Comparison of ENCODE assay signal across 1 cellular context in the genomic region with DNA sequence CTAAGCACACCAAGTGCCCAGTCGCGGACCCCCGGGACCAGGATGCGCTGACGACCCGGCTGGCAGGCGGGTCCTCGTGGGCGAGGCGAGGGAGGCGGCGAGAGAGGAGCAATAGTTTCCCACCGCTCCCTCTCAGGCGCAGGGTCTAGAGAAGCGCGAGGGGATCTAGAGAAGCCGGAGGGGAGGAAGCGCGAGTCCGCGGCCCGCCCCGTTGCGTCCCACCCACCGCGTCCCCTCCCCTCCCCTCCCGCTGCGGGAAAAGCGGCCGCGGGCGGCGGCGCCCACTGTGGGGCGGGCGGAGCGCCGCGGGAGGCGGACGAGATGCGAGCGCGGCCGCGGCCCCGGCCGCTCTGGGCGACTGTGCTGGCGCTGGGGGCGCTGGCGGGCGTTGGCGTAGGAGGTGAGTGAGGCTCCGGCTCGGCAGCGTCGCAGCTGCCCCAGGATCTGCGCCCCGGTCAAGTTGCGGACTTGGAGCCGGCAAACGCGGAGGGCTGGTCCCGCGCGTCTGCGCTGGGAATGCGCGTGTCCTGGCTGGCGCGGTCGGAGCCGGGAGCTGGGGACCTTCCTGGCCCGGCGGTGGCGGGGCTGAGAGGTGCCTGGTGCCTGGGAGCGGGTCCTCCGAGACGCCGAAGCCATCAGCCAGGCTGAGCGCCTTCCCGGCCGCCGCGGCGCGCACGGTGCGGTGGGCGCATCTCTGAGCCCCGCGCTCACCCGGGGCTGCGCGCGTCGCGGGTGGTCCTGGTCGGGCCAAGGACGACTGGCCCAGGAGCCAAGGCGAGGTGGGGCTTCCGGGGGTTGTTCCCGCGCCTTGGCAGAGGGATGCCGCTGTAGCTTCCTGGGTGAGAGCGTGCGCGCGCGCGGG.
TF ChIP-seq lines count a peak whose summit lies in the region.

A gene (plus strand): TSS at position 287 of the 862 bp plus-strand sequence. CDS start 35 bp downstream, at position 322.

TF ChIP-seq in HepG2, 621 proteins besides CTCF, POLR2A, EP300 and RAD21 (continued from another document and continues in another):
- TF ChIP-seq, protein P1, sequence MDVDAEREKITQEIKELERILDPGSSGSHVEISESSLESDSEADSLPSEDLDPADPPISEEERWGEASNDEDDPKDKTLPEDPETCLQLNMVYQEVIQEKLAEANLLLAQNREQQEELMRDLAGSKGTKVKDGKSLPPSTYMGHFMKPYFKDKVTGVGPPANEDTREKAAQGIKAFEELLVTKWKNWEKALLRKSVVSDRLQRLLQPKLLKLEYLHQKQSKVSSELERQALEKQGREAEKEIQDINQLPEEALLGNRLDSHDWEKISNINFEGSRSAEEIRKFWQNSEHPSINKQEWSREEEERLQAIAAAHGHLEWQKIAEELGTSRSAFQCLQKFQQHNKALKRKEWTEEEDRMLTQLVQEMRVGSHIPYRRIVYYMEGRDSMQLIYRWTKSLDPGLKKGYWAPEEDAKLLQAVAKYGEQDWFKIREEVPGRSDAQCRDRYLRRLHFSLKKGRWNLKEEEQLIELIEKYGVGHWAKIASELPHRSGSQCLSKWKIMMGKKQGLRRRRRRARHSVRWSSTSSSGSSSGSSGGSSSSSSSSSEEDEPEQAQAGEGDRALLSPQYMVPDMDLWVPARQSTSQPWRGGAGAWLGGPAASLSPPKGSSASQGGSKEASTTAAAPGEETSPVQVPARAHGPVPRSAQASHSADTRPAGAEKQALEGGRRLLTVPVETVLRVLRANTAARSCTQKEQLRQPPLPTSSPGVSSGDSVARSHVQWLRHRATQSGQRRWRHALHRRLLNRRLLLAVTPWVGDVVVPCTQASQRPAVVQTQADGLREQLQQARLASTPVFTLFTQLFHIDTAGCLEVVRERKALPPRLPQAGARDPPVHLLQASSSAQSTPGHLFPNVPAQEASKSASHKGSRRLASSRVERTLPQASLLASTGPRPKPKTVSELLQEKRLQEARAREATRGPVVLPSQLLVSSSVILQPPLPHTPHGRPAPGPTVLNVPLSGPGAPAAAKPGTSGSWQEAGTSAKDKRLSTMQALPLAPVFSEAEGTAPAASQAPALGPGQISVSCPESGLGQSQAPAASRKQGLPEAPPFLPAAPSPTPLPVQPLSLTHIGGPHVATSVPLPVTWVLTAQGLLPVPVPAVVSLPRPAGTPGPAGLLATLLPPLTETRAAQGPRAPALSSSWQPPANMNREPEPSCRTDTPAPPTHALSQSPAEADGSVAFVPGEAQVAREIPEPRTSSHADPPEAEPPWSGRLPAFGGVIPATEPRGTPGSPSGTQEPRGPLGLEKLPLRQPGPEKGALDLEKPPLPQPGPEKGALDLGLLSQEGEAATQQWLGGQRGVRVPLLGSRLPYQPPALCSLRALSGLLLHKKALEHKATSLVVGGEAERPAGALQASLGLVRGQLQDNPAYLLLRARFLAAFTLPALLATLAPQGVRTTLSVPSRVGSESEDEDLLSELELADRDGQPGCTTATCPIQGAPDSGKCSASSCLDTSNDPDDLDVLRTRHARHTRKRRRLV (CRISPR knock-in tag; IDR thresholded peaks at IDR 0.05) = no peak
- TF ChIP-seq YY1 (IDR thresholded peaks at IDR 0.05; ENCODE audit: insufficient read depth, insufficient replicate concordance, low read depth, low read length) (peak; percentile 45), U2AF2 (IDR thresholded peaks at IDR 0.05; ENCODE audit: low read depth, low read length) (no peak), ZNF777 (CRISPR knock-in tag; IDR thresholded peaks at IDR 0.05) (peak; percentile 78; the same call in 1 of the 2 replicates), MIER3 (CRISPR knock-in tag; IDR thresholded peaks at IDR 0.05; ENCODE audit: borderline replicate concordance) (no peak), WIZ (CRISPR knock-in tag; IDR thresholded peaks at IDR 0.05) (no peak), CENPT (CRISPR knock-in tag; IDR thresholded peaks at IDR 0.05; ENCODE audit: low read depth) (0 out of 2 replicates have a peak, but pooled peaks have one; percentile 37), ZNF577 (CRISPR knock-in tag; IDR thresholded peaks at IDR 0.05; ENCODE audit: borderline replicate concordance, low read depth) (no peak), CCAR2 (optimal IDR thresholded peaks at IDR 0.05; ENCODE audit: low read depth, low read length) (no peak), HDAC6 (IDR thresholded peaks at IDR 0.05; ENCODE audit: low read depth, low read length) (peak; percentile 88; the same call in 1 of the 2 replicates), SNAPC2 (CRISPR knock-in tag; IDR thresholded peaks at IDR 0.05) (no peak), KDM5B (CRISPR knock-in tag; IDR thresholded peaks at IDR 0.05; ENCODE audit: borderline replicate concordance) (0 out of 2 replicates have a peak, but pooled peaks have one; percentile 43), NKX3-1 (CRISPR knock-in tag; IDR thresholded peaks at IDR 0.05) (no peak), HOXA3 (CRISPR knock-in tag; IDR thresholded peaks at IDR 0.05) (peak; percentile 46; the same call in 1 of the 2 replicates), SOX13 (IDR thresholded peaks at IDR 0.05) (no peak), SOX13 (CRISPR knock-in tag; conservative IDR thresholded peaks at IDR 0.05 in 1 of 2, IDR thresholded peaks at IDR 0.05 in 1 of 2) (no peak), NFKBIZ (CRISPR knock-in tag; IDR thresholded peaks at IDR 0.05) (no peak), NCOR1 (IDR thresholded peaks at IDR 0.05; ENCODE audit: borderline replicate concordance, low read length) (no peak), ZNF670 (CRISPR knock-in tag; IDR thresholded peaks at IDR 0.05; ENCODE audit: borderline replicate concordance) (no peak; the same call in 1 of the 2 replicates), ZNF558 (CRISPR knock-in tag; IDR thresholded peaks at IDR 0.05; ENCODE audit: borderline replicate concordance) (no peak), ZBTB8A (CRISPR knock-in tag; IDR thresholded peaks at IDR 0.05; ENCODE audit: borderline replicate concordance, low read depth) (no peak), RBM39 (IDR thresholded peaks at IDR 0.05; ENCODE audit: low read depth, low read length, poor library complexity, severe bottlenecking) (peak; percentile 80), ZNF441 (CRISPR knock-in tag; IDR thresholded peaks at IDR 0.05; ENCODE audit: borderline replicate concordance) (peak; percentile 51; the same call in 1 of the 2 replicates), ZNF768 (CRISPR knock-in tag; IDR thresholded peaks at IDR 0.05) (0 out of 2 replicates have a peak, but pooled peaks have one; percentile 3), SMAD9 (CRISPR knock-in tag; IDR thresholded peaks at IDR 0.05) (no peak), CBFB (CRISPR knock-in tag; IDR thresholded peaks at IDR 0.05) (no peak)
- TF ChIP-seq, protein P2, sequence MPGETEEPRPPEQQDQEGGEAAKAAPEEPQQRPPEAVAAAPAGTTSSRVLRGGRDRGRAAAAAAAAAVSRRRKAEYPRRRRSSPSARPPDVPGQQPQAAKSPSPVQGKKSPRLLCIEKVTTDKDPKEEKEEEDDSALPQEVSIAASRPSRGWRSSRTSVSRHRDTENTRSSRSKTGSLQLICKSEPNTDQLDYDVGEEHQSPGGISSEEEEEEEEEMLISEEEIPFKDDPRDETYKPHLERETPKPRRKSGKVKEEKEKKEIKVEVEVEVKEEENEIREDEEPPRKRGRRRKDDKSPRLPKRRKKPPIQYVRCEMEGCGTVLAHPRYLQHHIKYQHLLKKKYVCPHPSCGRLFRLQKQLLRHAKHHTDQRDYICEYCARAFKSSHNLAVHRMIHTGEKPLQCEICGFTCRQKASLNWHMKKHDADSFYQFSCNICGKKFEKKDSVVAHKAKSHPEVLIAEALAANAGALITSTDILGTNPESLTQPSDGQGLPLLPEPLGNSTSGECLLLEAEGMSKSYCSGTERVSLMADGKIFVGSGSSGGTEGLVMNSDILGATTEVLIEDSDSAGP (CRISPR knock-in tag; IDR thresholded peaks at IDR 0.05; ENCODE audit: borderline replicate concordance) = peak; percentile 74; the same call in 1 of the 2 replicates
- TF ChIP-seq, protein P3, sequence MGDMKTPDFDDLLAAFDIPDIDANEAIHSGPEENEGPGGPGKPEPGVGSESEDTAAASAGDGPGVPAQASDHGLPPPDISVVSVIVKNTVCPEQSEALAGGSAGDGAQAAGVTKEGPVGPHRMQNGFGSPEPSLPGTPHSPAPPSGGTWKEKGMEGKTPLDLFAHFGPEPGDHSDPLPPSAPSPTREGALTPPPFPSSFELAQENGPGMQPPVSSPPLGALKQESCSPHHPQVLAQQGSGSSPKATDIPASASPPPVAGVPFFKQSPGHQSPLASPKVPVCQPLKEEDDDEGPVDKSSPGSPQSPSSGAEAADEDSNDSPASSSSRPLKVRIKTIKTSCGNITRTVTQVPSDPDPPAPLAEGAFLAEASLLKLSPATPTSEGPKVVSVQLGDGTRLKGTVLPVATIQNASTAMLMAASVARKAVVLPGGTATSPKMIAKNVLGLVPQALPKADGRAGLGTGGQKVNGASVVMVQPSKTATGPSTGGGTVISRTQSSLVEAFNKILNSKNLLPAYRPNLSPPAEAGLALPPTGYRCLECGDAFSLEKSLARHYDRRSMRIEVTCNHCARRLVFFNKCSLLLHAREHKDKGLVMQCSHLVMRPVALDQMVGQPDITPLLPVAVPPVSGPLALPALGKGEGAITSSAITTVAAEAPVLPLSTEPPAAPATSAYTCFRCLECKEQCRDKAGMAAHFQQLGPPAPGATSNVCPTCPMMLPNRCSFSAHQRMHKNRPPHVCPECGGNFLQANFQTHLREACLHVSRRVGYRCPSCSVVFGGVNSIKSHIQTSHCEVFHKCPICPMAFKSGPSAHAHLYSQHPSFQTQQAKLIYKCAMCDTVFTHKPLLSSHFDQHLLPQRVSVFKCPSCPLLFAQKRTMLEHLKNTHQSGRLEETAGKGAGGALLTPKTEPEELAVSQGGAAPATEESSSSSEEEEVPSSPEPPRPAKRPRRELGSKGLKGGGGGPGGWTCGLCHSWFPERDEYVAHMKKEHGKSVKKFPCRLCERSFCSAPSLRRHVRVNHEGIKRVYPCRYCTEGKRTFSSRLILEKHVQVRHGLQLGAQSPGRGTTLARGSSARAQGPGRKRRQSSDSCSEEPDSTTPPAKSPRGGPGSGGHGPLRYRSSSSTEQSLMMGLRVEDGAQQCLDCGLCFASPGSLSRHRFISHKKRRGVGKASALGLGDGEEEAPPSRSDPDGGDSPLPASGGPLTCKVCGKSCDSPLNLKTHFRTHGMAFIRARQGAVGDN (CRISPR knock-in tag; IDR thresholded peaks at IDR 0.05) = peak; percentile 79
- TF ChIP-seq, protein P4, sequence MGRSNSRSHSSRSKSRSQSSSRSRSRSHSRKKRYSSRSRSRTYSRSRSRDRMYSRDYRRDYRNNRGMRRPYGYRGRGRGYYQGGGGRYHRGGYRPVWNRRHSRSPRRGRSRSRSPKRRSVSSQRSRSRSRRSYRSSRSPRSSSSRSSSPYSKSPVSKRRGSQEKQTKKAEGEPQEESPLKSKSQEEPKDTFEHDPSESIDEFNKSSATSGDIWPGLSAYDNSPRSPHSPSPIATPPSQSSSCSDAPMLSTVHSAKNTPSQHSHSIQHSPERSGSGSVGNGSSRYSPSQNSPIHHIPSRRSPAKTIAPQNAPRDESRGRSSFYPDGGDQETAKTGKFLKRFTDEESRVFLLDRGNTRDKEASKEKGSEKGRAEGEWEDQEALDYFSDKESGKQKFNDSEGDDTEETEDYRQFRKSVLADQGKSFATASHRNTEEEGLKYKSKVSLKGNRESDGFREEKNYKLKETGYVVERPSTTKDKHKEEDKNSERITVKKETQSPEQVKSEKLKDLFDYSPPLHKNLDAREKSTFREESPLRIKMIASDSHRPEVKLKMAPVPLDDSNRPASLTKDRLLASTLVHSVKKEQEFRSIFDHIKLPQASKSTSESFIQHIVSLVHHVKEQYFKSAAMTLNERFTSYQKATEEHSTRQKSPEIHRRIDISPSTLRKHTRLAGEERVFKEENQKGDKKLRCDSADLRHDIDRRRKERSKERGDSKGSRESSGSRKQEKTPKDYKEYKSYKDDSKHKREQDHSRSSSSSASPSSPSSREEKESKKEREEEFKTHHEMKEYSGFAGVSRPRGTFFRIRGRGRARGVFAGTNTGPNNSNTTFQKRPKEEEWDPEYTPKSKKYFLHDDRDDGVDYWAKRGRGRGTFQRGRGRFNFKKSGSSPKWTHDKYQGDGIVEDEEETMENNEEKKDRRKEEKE (IDR thresholded peaks at IDR 0.05) = no peak
- TF ChIP-seq, protein P5, sequence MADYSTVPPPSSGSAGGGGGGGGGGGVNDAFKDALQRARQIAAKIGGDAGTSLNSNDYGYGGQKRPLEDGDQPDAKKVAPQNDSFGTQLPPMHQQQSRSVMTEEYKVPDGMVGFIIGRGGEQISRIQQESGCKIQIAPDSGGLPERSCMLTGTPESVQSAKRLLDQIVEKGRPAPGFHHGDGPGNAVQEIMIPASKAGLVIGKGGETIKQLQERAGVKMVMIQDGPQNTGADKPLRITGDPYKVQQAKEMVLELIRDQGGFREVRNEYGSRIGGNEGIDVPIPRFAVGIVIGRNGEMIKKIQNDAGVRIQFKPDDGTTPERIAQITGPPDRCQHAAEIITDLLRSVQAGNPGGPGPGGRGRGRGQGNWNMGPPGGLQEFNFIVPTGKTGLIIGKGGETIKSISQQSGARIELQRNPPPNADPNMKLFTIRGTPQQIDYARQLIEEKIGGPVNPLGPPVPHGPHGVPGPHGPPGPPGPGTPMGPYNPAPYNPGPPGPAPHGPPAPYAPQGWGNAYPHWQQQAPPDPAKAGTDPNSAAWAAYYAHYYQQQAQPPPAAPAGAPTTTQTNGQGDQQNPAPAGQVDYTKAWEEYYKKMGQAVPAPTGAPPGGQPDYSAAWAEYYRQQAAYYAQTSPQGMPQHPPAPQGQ (CRISPR knock-in tag; IDR thresholded peaks at IDR 0.05; ENCODE audit: borderline replicate concordance) = no peak
- TF ChIP-seq, protein P6, sequence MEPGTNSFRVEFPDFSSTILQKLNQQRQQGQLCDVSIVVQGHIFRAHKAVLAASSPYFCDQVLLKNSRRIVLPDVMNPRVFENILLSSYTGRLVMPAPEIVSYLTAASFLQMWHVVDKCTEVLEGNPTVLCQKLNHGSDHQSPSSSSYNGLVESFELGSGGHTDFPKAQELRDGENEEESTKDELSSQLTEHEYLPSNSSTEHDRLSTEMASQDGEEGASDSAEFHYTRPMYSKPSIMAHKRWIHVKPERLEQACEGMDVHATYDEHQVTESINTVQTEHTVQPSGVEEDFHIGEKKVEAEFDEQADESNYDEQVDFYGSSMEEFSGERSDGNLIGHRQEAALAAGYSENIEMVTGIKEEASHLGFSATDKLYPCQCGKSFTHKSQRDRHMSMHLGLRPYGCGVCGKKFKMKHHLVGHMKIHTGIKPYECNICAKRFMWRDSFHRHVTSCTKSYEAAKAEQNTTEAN (CRISPR knock-in tag; conservative IDR thresholded peaks at IDR 0.05) = no peak
- TF ChIP-seq, protein P7, sequence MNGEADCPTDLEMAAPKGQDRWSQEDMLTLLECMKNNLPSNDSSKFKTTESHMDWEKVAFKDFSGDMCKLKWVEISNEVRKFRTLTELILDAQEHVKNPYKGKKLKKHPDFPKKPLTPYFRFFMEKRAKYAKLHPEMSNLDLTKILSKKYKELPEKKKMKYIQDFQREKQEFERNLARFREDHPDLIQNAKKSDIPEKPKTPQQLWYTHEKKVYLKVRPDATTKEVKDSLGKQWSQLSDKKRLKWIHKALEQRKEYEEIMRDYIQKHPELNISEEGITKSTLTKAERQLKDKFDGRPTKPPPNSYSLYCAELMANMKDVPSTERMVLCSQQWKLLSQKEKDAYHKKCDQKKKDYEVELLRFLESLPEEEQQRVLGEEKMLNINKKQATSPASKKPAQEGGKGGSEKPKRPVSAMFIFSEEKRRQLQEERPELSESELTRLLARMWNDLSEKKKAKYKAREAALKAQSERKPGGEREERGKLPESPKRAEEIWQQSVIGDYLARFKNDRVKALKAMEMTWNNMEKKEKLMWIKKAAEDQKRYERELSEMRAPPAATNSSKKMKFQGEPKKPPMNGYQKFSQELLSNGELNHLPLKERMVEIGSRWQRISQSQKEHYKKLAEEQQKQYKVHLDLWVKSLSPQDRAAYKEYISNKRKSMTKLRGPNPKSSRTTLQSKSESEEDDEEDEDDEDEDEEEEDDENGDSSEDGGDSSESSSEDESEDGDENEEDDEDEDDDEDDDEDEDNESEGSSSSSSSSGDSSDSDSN (CRISPR knock-in tag; IDR thresholded peaks at IDR 0.05) = peak; percentile 88
